In genomic region chr17:16215002-16215272, GRCh38 we compare ENCODE assay signal across 8 cellular contexts. TPM values are rescaled to one million over a fixed set of nuclear protein-coding genes. Genes with fewer than 3 reads are reported as not detected.
DNase-seq lines count a peak whose midpoint lies in the region; ATAC-seq and TF ChIP-seq lines count a peak whose summit lies in the region.

No MANE protein-coding gene starts in this region.

- H3K4me1 Mint-ChIP-seq in effector memory CD8-positive, alpha-beta T cell (ENCODE audit: low read depth in 2 of 2): peaks cover 31 to 47% of the 10 kb centered on the region in 2 donors
- H3K4me1 Mint-ChIP-seq in mesothelial cell of epicardium: peaks cover 37% of the 10 kb centered on the region

- H3K27me3 ChIP-seq in DND-41 (ENCODE audit: insufficient read depth, low read length, poor library complexity) (no peaks in the 10 kb centered on the region), thoracic aorta (replicated peaks; ENCODE audit: insufficient read depth) (no peaks in the 10 kb centered on the region)

- peak overlapping the region; percentile 80 for H3K4me2 ChIP-seq in DND-41 (ENCODE audit: insufficient read depth, low read length)

- H3K4me3 Mint-ChIP-seq in effector memory CD8-positive, alpha-beta T cell: peak overlapping the region; percentile 89 to 94
- peak overlapping the region; percentile 81 for H3K4me3 Mint-ChIP-seq in mesothelial cell of epicardium

- H3K27ac ChIP-seq in DND-41 (ENCODE audit: low read length) (peak overlapping the region; percentile 97), VCaP (peak overlapping the region; percentile 98), thoracic aorta (peak overlapping the region; percentile 98 to 99)

- peaks cover 20% of the 10 kb centered on the region for H4K20me1 ChIP-seq in DND-41 (ENCODE audit: insufficient read depth, low read length)

- H3K27ac Mint-ChIP-seq in effector memory CD8-positive, alpha-beta T cell: peak overlapping the region; percentile 92 to 94
- H3K27ac Mint-ChIP-seq in mesothelial cell of epicardium: peak overlapping the region; percentile 90

- H3K36me3 Mint-ChIP-seq in effector memory CD8-positive, alpha-beta T cell (ENCODE audit: insufficient read depth): peaks cover 18% of the 10 kb centered on the region
- no peaks in the 10 kb centered on the region for H3K36me3 Mint-ChIP-seq in mesothelial cell of epicardium

- no peaks in the 10 kb centered on the region for H3K9me3 Mint-ChIP-seq in effector memory CD8-positive, alpha-beta T cell
- H3K9me3 Mint-ChIP-seq in mesothelial cell of epicardium: no peaks in the 10 kb centered on the region

- no peaks in the 10 kb centered on the region for H3K27me3 Mint-ChIP-seq in effector memory CD8-positive, alpha-beta T cell
- H3K27me3 Mint-ChIP-seq in mesothelial cell of epicardium (ENCODE audit: low read depth): no peaks in the 10 kb centered on the region

- peak overlapping the region; percentile 79 for H2AFZ ChIP-seq in DND-41 (ENCODE audit: low read depth, low read length)

- H3K4me1 ChIP-seq in DND-41 (ENCODE audit: insufficient read depth, low read length) (peaks cover 54% of the 10 kb centered on the region), thoracic aorta (ENCODE audit: control insufficient read depth in 1 of 2, low read depth in 2 of 2) (peaks cover 38 to 43% of the 10 kb centered on the region in 2 donors)

- DNase-seq in DND-41 (peak; percentile 41), mesothelial cell of epicardium (ENCODE audit: low spot score in 2 of 2, unreplicated experiment in 2 of 2) (peak; percentile 29 to 70), thoracic aorta (ENCODE audit: low spot score) (no peak), LoVo (ENCODE audit: low spot score) (no peak)
- DNase-seq in effector memory CD8-positive, alpha-beta T cell: no peak

- TF ChIP-seq CTCF in DND-41 (IDR thresholded peaks at IDR 0.05; ENCODE audit: borderline replicate concordance, extremely low read depth, low read length, poor library complexity, severe bottlenecking): no peak
- TF ChIP-seq CTCF in VCaP (conservative IDR thresholded peaks at IDR 0.05): no peak
- TF ChIP-seq CTCF in mesothelial cell of epicardium (IDR thresholded peaks at IDR 0.05; ENCODE audit: unreplicated experiment): no peak
- TF ChIP-seq CTCF in thoracic aorta (IDR thresholded peaks at IDR 0.05): no peak

- peak overlapping the region; percentile 99 for H3K9ac ChIP-seq in DND-41 (ENCODE audit: low read depth, low read length)

- H3K4me3 ChIP-seq in DND-41 (ENCODE audit: low read depth in 1 of 2, low read length in 2 of 2) (peak overlapping the region; percentile 83 to 84), thoracic aorta (peak overlapping the region; percentile 100)

- H3K79me2 ChIP-seq in DND-41 (ENCODE audit: insufficient read depth, low read length): peaks cover 93% of the 10 kb centered on the region

- ATAC-seq in DND-41 (ENCODE audit: insufficient read depth, low read depth) (peak; percentile 27), GM21360 (IDR thresholded peaks at IDR 0.05; ENCODE audit: unreplicated experiment) (peak; percentile 28), HG03565 (IDR thresholded peaks at IDR 0.05; ENCODE audit: unreplicated experiment) (peak; percentile 20), thoracic aorta (ENCODE audit: insufficient number of reproducible peaks, low FRiP score, low read depth) (peak; percentile 23)
- peak; percentile 39 for ATAC-seq in effector memory CD8-positive, alpha-beta T cell (replicated peaks)

- H3K36me3 ChIP-seq in DND-41 (ENCODE audit: insufficient read depth, low read length) (no peaks in the 10 kb centered on the region), thoracic aorta (no peaks in the 10 kb centered on the region)

- no peaks in the 10 kb centered on the region for H3K9me3 ChIP-seq in DND-41 (ENCODE audit: insufficient read depth, low read length, severe bottlenecking)
- no peaks in the 10 kb centered on the region for H3K9me3 ChIP-seq in thoracic aorta

RNA-seq across cellular contexts. Expression of gene NCOR1, which starts 0.4 kb away (rescaled TPM):
- total RNA-seq in mesothelial cell of epicardium (130 to 142 TPM (median 135 TPM) in 3 replicates), thoracic aorta (100 to 1,000 TPM; 131 to 178 TPM)

RNA-seq across cellular contexts. Expression of gene PIGL, which starts 2.1 kb away (rescaled TPM):
- 62.4 to 69.4 TPM (median 64.2 TPM) in 3 replicates for total RNA-seq in mesothelial cell of epicardium
- 100 to 1,000 TPM in 1 of 2 donors, 10 to 100 TPM in 1; 52.1 to 124 TPM for total RNA-seq in thoracic aorta

Comparison
In these comparisons a context has a peak if more than half of its experiments do, and no peak if none do; other contexts are left out.
1. DNase-seq: peak in DND-41 (single experiment) and mesothelial cell of epicardium (2 of 2); none in effector memory CD8-positive, alpha-beta T cell (0 of 3), thoracic aorta (single experiment) and LoVo (single experiment).
2. Peak in every context shown above with its lines, with median percentiles within 50 percentile points of each other: ATAC-seq and H3K27ac ChIP-seq.